Comparison of ENCODE assay signal across 8 cellular contexts in the genomic region with DNA sequence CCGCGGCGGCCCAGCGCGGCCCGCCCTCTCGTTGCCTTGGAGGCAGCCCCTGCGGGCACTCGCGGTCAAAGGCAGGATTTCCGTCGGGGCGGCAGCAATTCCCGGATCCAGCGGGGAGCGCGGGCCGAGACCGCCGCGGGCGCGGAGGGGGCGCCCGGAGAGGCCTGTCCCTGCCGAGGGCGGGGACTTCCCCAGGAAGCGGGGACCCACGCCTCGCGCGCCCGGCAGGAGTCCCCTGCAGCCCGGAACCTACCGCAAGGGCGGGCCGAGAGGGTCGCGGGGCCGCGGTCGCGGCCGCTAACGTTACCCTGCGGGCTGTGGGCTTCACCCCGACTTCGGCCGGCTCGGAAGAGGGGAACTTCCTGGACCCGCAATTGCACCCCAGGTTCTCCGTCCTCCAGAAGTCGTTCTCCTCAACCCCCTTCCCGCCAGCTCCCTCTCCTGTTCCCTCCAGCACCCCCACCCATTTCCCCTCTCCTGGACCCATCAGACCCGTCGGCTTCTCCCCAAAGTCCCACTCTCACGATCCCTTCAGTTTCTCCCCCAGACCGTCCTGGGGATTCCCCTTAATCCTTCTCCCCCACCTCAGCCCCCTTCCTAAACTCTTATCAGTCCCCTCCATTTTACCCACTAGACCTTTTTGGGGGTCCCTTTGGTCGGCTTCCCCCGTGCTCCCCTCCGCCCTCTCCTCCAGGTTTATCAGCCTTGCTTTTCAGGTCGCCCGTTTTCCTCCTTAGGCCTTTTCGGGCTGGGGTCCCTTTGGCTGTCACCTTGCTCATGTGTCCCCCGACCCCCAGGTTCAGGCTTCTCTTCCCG. TPM values are rescaled to one million over a fixed set of nuclear protein-coding genes. Genes with fewer than 3 reads are reported as not detected.
A peak's percentile ranks its signal among the peaks of the same experiment; 100 is the strongest.
DNase-seq lines count a peak whose midpoint lies in the region; ATAC-seq, FAIRE-seq and TF ChIP-seq lines count a peak whose summit lies in the region.

No MANE protein-coding gene starts in this region.

- H4K20me1 ChIP-seq in MM.1S (ENCODE audit: insufficient read depth, low read length) (no peaks in the 10 kb centered on the region), K562 (replicated peaks; ENCODE audit: control insufficient read depth, insufficient read depth, low read length) (no peaks in the 10 kb centered on the region)

- TF ChIP-seq RAD21 in K562 (CRISPR knock-in tag; conservative IDR thresholded peaks at IDR 0.05 in 1 of 2, IDR thresholded peaks at IDR 0.05 in 1 of 2), result no peak

- H3K4me1 ChIP-seq in MM.1S (ENCODE audit: low read length), result peaks cover 5% of the 10 kb centered on the region
- peaks cover 13 to 17% of the 10 kb centered on the region in 2 experiments; a peak in 4 of 5 replicates for H3K4me1 ChIP-seq in K562 (replicated peaks in 1 of 2; ENCODE audit: control insufficient read depth in 2 of 2, insufficient read depth in 2 of 2, low read length in 2 of 2)

- TF ChIP-seq EP300 in K562 (IDR thresholded peaks at IDR 0.05; ENCODE audit: low read length), result no peak

- intact Hi-C loops in K562 (cut with micrococcal nuclease), result no loop called here

- no peaks in the 10 kb centered on the region for H3K9me1 ChIP-seq in K562 (ENCODE audit: control insufficient read depth, insufficient read depth, low read length)

- H3K27me3 ChIP-seq in MM.1S (replicated peaks; ENCODE audit: insufficient read depth, low read length), result peaks cover 15% of the 10 kb centered on the region
- peaks cover 6 to 20% of the 10 kb centered on the region in 2 experiments; a peak in 3 of 5 replicates for H3K27me3 ChIP-seq in K562 (ENCODE audit: control insufficient read depth in 2 of 2, insufficient read depth in 2 of 2, low read length in 2 of 2)
- H3K27me3 ChIP-seq in layer of hippocampus (ENCODE audit: control insufficient read depth, insufficient read depth, low read length), result peaks cover 2% of the 10 kb centered on the region

- H3K4me2 ChIP-seq in MM.1S (ENCODE audit: low read depth, low read length) (peak overlapping the region; percentile 78), K562 (ENCODE audit: insufficient read depth, low read length) (peak overlapping the region; percentile 36)

- H3K27ac ChIP-seq in MM.1S (ENCODE audit: low read length) (no peak overlapping the region), K562 (ENCODE audit: extremely low read depth, low read depth, low read length) (no peak overlapping the region), layer of hippocampus (ENCODE audit: low read depth, low read length) (peak overlapping the region; percentile 46)

- H2AFZ ChIP-seq in MM.1S (ENCODE audit: low read length) (peak overlapping the region; percentile 59), K562 (ENCODE audit: low read depth, low read length) (peak overlapping the region; percentile 37)

- 36% methylated on average over 48 of the region's 66 CpGs for WGBS in K562 (ENCODE audit: insufficient coverage, low coverage, missing lambda C conversion rate)

- H3K79me2 ChIP-seq in MM.1S (ENCODE audit: low read length) (no peaks in the 10 kb centered on the region), K562 (ENCODE audit: control insufficient read depth, insufficient read depth, low read length) (no peaks in the 10 kb centered on the region)

- H3K36me3 ChIP-seq in MM.1S (replicated peaks; ENCODE audit: insufficient read depth, low read length), result no peaks in the 10 kb centered on the region
- no peaks in the 10 kb centered on the region for H3K36me3 ChIP-seq in K562 (ENCODE audit: control insufficient read depth, insufficient read depth, low read length)

- in situ Hi-C loops in K562 (cut with MboI), result no loop called here

- peak overlapping the region; percentile 45 for H3K4me3 ChIP-seq in MM.1S (ENCODE audit: low read length)
- peak overlapping the region; percentile 15; the same call in 1 of the 2 replicates for H3K4me3 ChIP-seq in K562

- H3K9me2 ChIP-seq in MM.1S (replicated peaks; ENCODE audit: insufficient read depth, low read length), result no peaks in the 10 kb centered on the region

- H3F3A ChIP-seq in MM.1S (ENCODE audit: insufficient read depth, low read length), result no peaks in the 10 kb centered on the region

- DNase-seq in COLO668 (lab: John Stamatoyannopoulos, UW; ENCODE audit: unreplicated experiment) (peak; percentile 59), MM.1S (no peak), K562 (ENCODE audit: extremely low read depth in 1 of 4, low spot score in 3 of 4) (peak in 2 of 4 experiments; percentile 68)
- DNase-seq in stimulated activated CD8-positive, alpha-beta memory T cell treated with anti-CD3 and anti-CD28 coated beads, Interleukin-4, amount 100 ng/mL, for 48 hours, result peak; percentile 58

- H3K9me3 ChIP-seq in MM.1S (replicated peaks; ENCODE audit: insufficient read depth, low read length) (no peaks in the 10 kb centered on the region), K562 (replicated peaks; ENCODE audit: control insufficient read depth, insufficient read depth, low read depth, low read length) (no peaks in the 10 kb centered on the region)

- FAIRE-seq in K562 (lab: Jason Lieb, UNC), result no peak

- no peak for TF ChIP-seq POLR2A in K562 (conservative IDR thresholded peaks at IDR 0.05)

- peak; percentile 38 for ATAC-seq in K562
- no peak for ATAC-seq in HG03139 (IDR thresholded peaks at IDR 0.05; ENCODE audit: unreplicated experiment)
- ATAC-seq in GM19324 (IDR thresholded peaks at IDR 0.05; ENCODE audit: low FRiP score, unreplicated experiment), result no peak
- ATAC-seq in GM21528 (IDR thresholded peaks at IDR 0.05; ENCODE audit: low FRiP score, unreplicated experiment), result no peak

- TF ChIP-seq CTCF in MM.1S (IDR thresholded peaks at IDR 0.05; ENCODE audit: low read length) (no peak), K562 (IDR thresholded peaks at IDR 0.05 in 2 of 3, conservative IDR thresholded peaks at IDR 0.05 in 1 of 3; ENCODE audit: insufficient read depth in 2 of 3, low read depth in 1 of 3, low read length in 3 of 3) (no peak)

- no TSS peak for BruUV-seq in K562 (replicated peaks; lab: Mats Ljungman, UMichigan)

- POLR2A ChIA-PET in K562 (lab: Yijun Ruan, JAX), result interaction anchor here (0.6 to 1.2 kb wide), 2 partner anchors 12 to 15 kb away, joined by 4 to 5 read pairs; no protein-coding TSS in a partner anchor

- CTCF ChIA-PET in K562 (lab: Yijun Ruan, JAX; ENCODE audit: low intra/inter-chr PET ratio), result interaction anchor here (0.6 kb wide), 1 partner anchor 980 kb away, joined by 4 read pairs; no protein-coding TSS in a partner anchor

- H3K9ac ChIP-seq in MM.1S (ENCODE audit: low read length) (no peak overlapping the region; the same call in 1 of the 2 replicates), K562 (ENCODE audit: insufficient read depth in 1 of 2, low read depth in 2 of 2, low read length in 2 of 2) (peak overlapping the region in 1 of 2 experiments; percentile 79; a peak in 3 of 4 replicates)

RNA-seq across cellular contexts. Expression of a gene that starts 0.6 kb away (rescaled TPM):
- not detected in 2 replicates for total RNA-seq in K562 (2011; cell fraction: chromatin; rRNA removed; ENCODE audit: low replicate concordance)
- not detected in 2 replicates for total RNA-seq in K562 (2011; cell fraction: nucleolus; rRNA removed)
- total RNA-seq in K562 (2011; cell fraction: nucleoplasm; rRNA removed), result not detected in 2 replicates
- total RNA-seq in K562 (2014; rRNA removed) (not detected in 2 replicates), K562 (2014; rRNA removed; fragmentation: Illumina TruSeq; extraction: Trizol) (not detected in 2 replicates), K562 (2015; rRNA removed; fragmentation: Illumina TruSeq; extraction: Trizol) (not detected in 2 replicates), K562 (2021) (0.11 and 0.38 TPM in 2 replicates)
- polyA plus RNA-seq in K562 (2011; rRNA removed) (0.04 TPM in 1 of 2 replicates, not detected in the other), K562 (2014; fragmentation: Illumina TruSeq; extraction: Trizol) (not detected in 2 replicates), K562 (2014; fragmentation: Nextera tagmentation; extraction: Ambion mirVana) (not detected), K562 (2014; rRNA removed) (not detected in 2 replicates)
- 0.06 TPM in 1 of 2 replicates, not detected in the other for polyA plus RNA-seq in K562 (2011; cell fraction: cytosol; rRNA removed)
- 0.20 TPM in 1 of 2 replicates, not detected in the other for polyA plus RNA-seq in K562 (2011; cell fraction: nucleus; rRNA removed)
- polyA plus RNA-seq in K562 (2012), result not detected in 2 replicates
- polyA minus RNA-seq in K562 (2011; rRNA and poly(A)+ RNA removed), result not detected in 2 replicates
- not detected in 2 replicates for polyA minus RNA-seq in K562 (2011; cell fraction: cytosol; rRNA and poly(A)+ RNA removed)
- not detected in 2 replicates for polyA minus RNA-seq in K562 (2011; cell fraction: nucleus; rRNA and poly(A)+ RNA removed)

RNA-seq across cellular contexts. Expression of a gene that starts 30.4 kb away (rescaled TPM):
- total RNA-seq in K562 (2011; cell fraction: chromatin; rRNA removed; ENCODE audit: low replicate concordance), result 62.5 and 101 TPM in 2 replicates
- 36.7 and 38.9 TPM in 2 replicates for total RNA-seq in K562 (2011; cell fraction: nucleolus; rRNA removed)
- 49.2 and 72.8 TPM in 2 replicates for total RNA-seq in K562 (2011; cell fraction: nucleoplasm; rRNA removed)
- total RNA-seq in K562 (2014; rRNA removed), result 7.9 and 12.5 TPM in 2 replicates
- 3.6 and 4.6 TPM in 2 replicates for total RNA-seq in K562 (2014; rRNA removed; fragmentation: Illumina TruSeq; extraction: Trizol)
- 4.7 and 4.8 TPM in 2 replicates for total RNA-seq in K562 (2015; rRNA removed; fragmentation: Illumina TruSeq; extraction: Trizol)
- total RNA-seq in K562 (2021), result 36.4 and 37.8 TPM in 2 replicates
- 3.1 and 4.2 TPM in 2 replicates for polyA plus RNA-seq in K562 (2011; rRNA removed)
- polyA plus RNA-seq in K562 (2011; cell fraction: cytosol; rRNA removed), result 2.3 and 3.9 TPM in 2 replicates
- 13.3 and 21.8 TPM in 2 replicates for polyA plus RNA-seq in K562 (2011; cell fraction: nucleus; rRNA removed)
- 13.7 and 18.2 TPM in 2 replicates for polyA plus RNA-seq in K562 (2012)
- polyA plus RNA-seq in K562 (2014; fragmentation: Illumina TruSeq; extraction: Trizol), result 5.4 and 9.5 TPM in 2 replicates
- under 1 TPM; 0.21 to 0.59 TPM for polyA plus RNA-seq in K562 (2014; fragmentation: Nextera tagmentation; extraction: Ambion mirVana)
- polyA plus RNA-seq in K562 (2014; rRNA removed), result 8.5 and 9.0 TPM in 2 replicates
- 3.7 and 9.1 TPM in 2 replicates for polyA minus RNA-seq in K562 (2011; rRNA and poly(A)+ RNA removed)
- polyA minus RNA-seq in K562 (2011; cell fraction: cytosol; rRNA and poly(A)+ RNA removed), result 12.2 and 15.2 TPM in 2 replicates
- polyA minus RNA-seq in K562 (2011; cell fraction: nucleus; rRNA and poly(A)+ RNA removed), result 10.6 and 11.6 TPM in 2 replicates

RNA-seq across cellular contexts. Expression of a gene that starts 37.6 kb away (rescaled TPM):
- 0.67 TPM in 1 of 2 replicates, not detected in the other for total RNA-seq in K562 (2011; cell fraction: chromatin; rRNA removed; ENCODE audit: low replicate concordance)
- total RNA-seq in K562 (2011; cell fraction: nucleolus; rRNA removed), result 2.6 and 3.8 TPM in 2 replicates
- 1.1 and 2.4 TPM in 2 replicates for total RNA-seq in K562 (2011; cell fraction: nucleoplasm; rRNA removed)
- total RNA-seq in K562 (2014; rRNA removed), result 4.5 and 4.7 TPM in 2 replicates
- total RNA-seq in K562 (2014; rRNA removed; fragmentation: Illumina TruSeq; extraction: Trizol), result 0.99 and 1.0 TPM in 2 replicates
- 1.6 and 2.2 TPM in 2 replicates for total RNA-seq in K562 (2015; rRNA removed; fragmentation: Illumina TruSeq; extraction: Trizol)
- total RNA-seq in K562 (2021), result 3.8 and 5.0 TPM in 2 replicates
- polyA plus RNA-seq in K562 (2011; rRNA removed), result 2.0 and 2.7 TPM in 2 replicates
- polyA plus RNA-seq in K562 (2011; cell fraction: cytosol; rRNA removed), result 3.4 and 3.9 TPM in 2 replicates
- 0.55 and 1.0 TPM in 2 replicates for polyA plus RNA-seq in K562 (2011; cell fraction: nucleus; rRNA removed)
- polyA plus RNA-seq in K562 (2012), result 8.1 and 10.3 TPM in 2 replicates
- 2.4 and 2.9 TPM in 2 replicates for polyA plus RNA-seq in K562 (2014; fragmentation: Illumina TruSeq; extraction: Trizol)
- under 1 TPM; 0.17 to 0.76 TPM for polyA plus RNA-seq in K562 (2014; fragmentation: Nextera tagmentation; extraction: Ambion mirVana)
- polyA plus RNA-seq in K562 (2014; rRNA removed), result 4.0 and 4.4 TPM in 2 replicates
- polyA minus RNA-seq in K562 (2011; rRNA and poly(A)+ RNA removed), result 0.60 TPM in 1 of 2 replicates, not detected in the other
- 1.4 and 2.8 TPM in 2 replicates for polyA minus RNA-seq in K562 (2011; cell fraction: cytosol; rRNA and poly(A)+ RNA removed)
- not detected in 2 replicates for polyA minus RNA-seq in K562 (2011; cell fraction: nucleus; rRNA and poly(A)+ RNA removed)
